8 cellular contexts compared by ENCODE assay signal in the genomic region with DNA sequence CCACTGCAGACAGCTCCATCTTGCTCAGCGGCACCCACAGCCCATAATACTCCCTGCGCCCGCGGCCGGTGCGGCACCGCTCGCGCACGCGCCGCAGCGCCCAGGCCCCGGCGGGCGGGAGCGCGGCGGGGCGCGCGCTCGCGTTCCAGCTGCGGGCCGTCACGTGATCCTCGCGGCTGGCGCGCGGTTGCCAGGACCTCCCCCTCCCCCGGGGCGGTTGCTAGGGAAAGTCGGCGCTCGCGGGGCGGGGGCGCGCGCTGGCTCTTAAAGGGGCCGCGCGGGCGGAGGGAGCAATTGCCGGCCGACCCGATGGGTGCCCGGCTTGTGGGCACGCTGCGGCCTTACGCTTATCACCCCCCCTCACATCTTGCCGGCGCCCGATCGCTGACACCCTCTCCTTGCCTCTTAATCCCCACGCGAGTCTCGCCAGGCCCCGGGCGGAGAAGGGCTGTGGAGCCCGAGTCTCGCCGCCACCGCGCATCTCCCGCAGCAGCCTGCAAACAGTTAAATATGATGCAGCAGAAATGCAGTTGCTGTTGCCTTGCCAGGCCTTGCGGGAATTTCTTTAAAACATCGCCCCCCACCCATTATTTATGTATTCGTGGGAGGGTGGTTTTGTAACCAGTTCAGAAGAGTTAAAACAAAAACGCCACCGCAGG. TPM values are rescaled to one million over a fixed set of nuclear protein-coding genes. Genes with fewer than 3 reads are reported as not detected.
DNase-seq lines count a peak whose midpoint lies in the region; ATAC-seq and TF ChIP-seq lines count a peak whose summit lies in the region.

A gene (minus strand): TSS at position 45 of the 659 bp plus-strand sequence. CDS start 26 bp downstream, at position 19.

- peaks cover 29% of the 10 kb centered on the region for H3K36me3 ChIP-seq in A673 (ENCODE audit: insufficient read depth, low read length, poor library complexity, severe bottlenecking)
- no peaks in the 10 kb centered on the region for H3K36me3 ChIP-seq in breast epithelium
- peaks cover 25% of the 10 kb centered on the region for H3K36me3 ChIP-seq in iPS-20b (ENCODE audit: insufficient read depth, low read depth, low read length)

- H3K4me3 ChIP-seq in A673 (ENCODE audit: low read depth, low read length, poor library complexity, severe bottlenecking) (peak within 1 kb of the TSS; percentile 86), WI38 (ENCODE audit: low read depth, low read length) (peak within 1 kb of the TSS; percentile 72), breast epithelium (peak within 1 kb of the TSS; percentile 75 to 99 (median 76)), iPS-20b (ENCODE audit: low read length) (peak within 1 kb of the TSS; percentile 88), skin epidermis (peak within 1 kb of the TSS; percentile 62 to 90 (median 75))

- peak; percentile 26 for TF ChIP-seq POLR2A in breast epithelium (IDR thresholded peaks at IDR 0.05)

- ATAC-seq in GM18907 (IDR thresholded peaks at IDR 0.05; ENCODE audit: unreplicated experiment) (peak; percentile 61), HG03175 (IDR thresholded peaks at IDR 0.05; ENCODE audit: unreplicated experiment) (peak; percentile 66)

- CTCF ChIA-PET in A673 (lab: Charles Lee) = interaction anchor here (0.6 to 3.6 kb wide), 3 partner anchors 103 to 1171 kb away, joined by 3 to 24 read pairs (median 5); no protein-coding TSS in a partner anchor

- H3K27me3 ChIP-seq in A673 (replicated peaks; ENCODE audit: insufficient read depth, low read depth, low read length, poor library complexity) (no peaks in the 10 kb centered on the region), breast epithelium (no peaks in the 10 kb centered on the region), iPS-20b (ENCODE audit: insufficient read depth, low read length) (peaks cover 6% of the 10 kb centered on the region; the same call in 1 of the 2 replicates)

- DNase-seq in A673 (ENCODE audit: low spot score) (peak; percentile 96), NCI-H226 (peak; percentile 63), breast epithelium (ENCODE audit: low spot score in 2 of 2) (peak; percentile 90 to 95)

- H3K9me3 ChIP-seq in A673 (ENCODE audit: low read depth, low read length, poor library complexity, severe bottlenecking) = no peaks in the 10 kb centered on the region
- H3K9me3 ChIP-seq in breast epithelium = no peaks in the 10 kb centered on the region
- H3K9me3 ChIP-seq in iPS-20b (ENCODE audit: insufficient read depth, low read depth, low read length) = no peaks in the 10 kb centered on the region

- peak within 1 kb of the TSS; percentile 93 for H3K27ac ChIP-seq in A673 (ENCODE audit: low read depth, low read length, poor library complexity, severe bottlenecking)
- H3K27ac ChIP-seq in breast epithelium = peak within 1 kb of the TSS; percentile 96 to 97
- peak within 1 kb of the TSS; percentile 92 for H3K27ac ChIP-seq in iPS-20b (ENCODE audit: low read length)
- H3K27ac ChIP-seq in skin epidermis = peak within 1 kb of the TSS; percentile 32 to 93 (median 85)

- no peak for TF ChIP-seq CTCF in A673 (conservative IDR thresholded peaks at IDR 0.05; ENCODE audit: low read depth, low read length)
- no peak for TF ChIP-seq CTCF in WI38 (IDR thresholded peaks at IDR 0.05; ENCODE audit: low read depth, low read length)
- no peak for TF ChIP-seq CTCF in breast epithelium (IDR thresholded peaks at IDR 0.05)

- H3K9ac ChIP-seq in iPS-20b (ENCODE audit: low read depth, low read length) = peak within 1 kb of the TSS; percentile 89; the same call in 1 of the 2 replicates

- TSS peak; percentile 95 for BruUV-seq in A673 (replicated peaks; lab: Mats Ljungman, UMichigan)

- POLR2A ChIA-PET in A673 (lab: Charles Lee; ENCODE audit: low non-redundant PET) = no interaction called here

- H3K4me1 ChIP-seq in A673 (ENCODE audit: insufficient read depth, low read length, poor library complexity, severe bottlenecking) (peaks cover 35% of the 10 kb centered on the region), breast epithelium (peaks cover 0 to 10% of the 10 kb centered on the region in 2 donors), iPS-20b (ENCODE audit: insufficient read depth, low read length) (peaks cover 16% of the 10 kb centered on the region; the same call in 1 of the 2 replicates)

- intact Hi-C loops in A673 (cut with micrococcal nuclease; ENCODE audit: unreplicated experiment) (loop anchor here (5.0 to 10.0 kb wide), 2 partner anchors 245 to 432 kb away; no protein-coding TSS in a partner anchor), breast epithelium (cut with DNase I; ENCODE audit: low total_unique reads) (loop anchor here (10.0 kb wide), 1 partner anchor 52 kb away; no protein-coding TSS in a partner anchor)

RNA-seq across cellular contexts. Expression of the gene that starts here (rescaled TPM):
- total RNA-seq in A673 (2021) = 111 and 119 TPM in 2 replicates
- total RNA-seq in breast epithelium = 10 to 100 TPM; 20.2 to 34.7 (median 25.9) TPM

Comparison
In these comparisons a context has a peak if more than half of its experiments do, and no peak if none do; other contexts are left out.
1. Peak in every context shown above with its lines: DNase-seq, ATAC-seq, H3K4me3 ChIP-seq and H3K27ac ChIP-seq.